ENCODE assay signal across 19 cellular contexts in genomic region chr4:168598191-168598590, GRCh38.
DNase-seq lines count a peak whose midpoint lies in the region; ATAC-seq and TF ChIP-seq lines count a peak whose summit lies in the region.
"Had no signal": no experiment of that assay in that cellular context is flagged by ENCODE, and none has a peak within 500 bp of the region (broad histone marks: within the 10 kb centered on the region; RNA-seq: fewer than 3 reads in every experiment).

No MANE protein-coding gene starts in this region.

- no peak overlapping the region for H3K4me3 ChIP-seq in foreskin fibroblast (ENCODE audit: low read depth in 1 of 2, low read length in 2 of 2)
- no peak overlapping the region for H3K4me3 ChIP-seq in prostate gland
- H3K4me3 ChIP-seq in Caco-2 (ENCODE audit: low read depth, low read length): no peak overlapping the region
- H3K4me3 ChIP-seq: gastroesophageal sphincter had no signal

- no peaks in the 10 kb centered on the region for H3K36me3 Mint-ChIP-seq in Caco-2 (ENCODE audit: insufficient read depth, unreplicated experiment)
- H3K36me3 Mint-ChIP-seq: CD8-positive, alpha-beta memory T cell; naive thymus-derived CD8-positive, alpha-beta T cell; T-cell had no signal

- no peak overlapping the region for H3K27ac Mint-ChIP-seq in Caco-2 (ENCODE audit: unreplicated experiment)
- H3K27ac Mint-ChIP-seq: CD8-positive, alpha-beta memory T cell; H9; naive thymus-derived CD8-positive, alpha-beta T cell; progenitor cell of endocrine pancreas; T-cell had no signal

- intact Hi-C loops in prostate gland (cut with DNase I): no loop called here
- intact Hi-C loops in Caco-2 (cut with micrococcal nuclease; ENCODE audit: unreplicated experiment): no loop called here

- H3K27me3 Mint-ChIP-seq in Caco-2 (ENCODE audit: insufficient read depth, unreplicated experiment): peaks cover 5% of the 10 kb centered on the region

- no peak overlapping the region for H3K27ac ChIP-seq in prostate gland
- H3K27ac ChIP-seq: gastroesophageal sphincter had no signal

- POLR2A ChIA-PET in Caco-2 (lab: Charles Lee): no interaction called here

- no peaks in the 10 kb centered on the region for H3K9me3 ChIP-seq in prostate gland
- no peaks in the 10 kb centered on the region for H3K9me3 ChIP-seq in Caco-2
- H3K9me3 ChIP-seq: gastroesophageal sphincter had no signal

- H3K9me3 Mint-ChIP-seq in Caco-2 (ENCODE audit: unreplicated experiment): no peaks in the 10 kb centered on the region
- H3K9me3 Mint-ChIP-seq: CD8-positive, alpha-beta memory T cell; H9; naive thymus-derived CD8-positive, alpha-beta T cell; T-cell had no signal

- ATAC-seq in SK-N-SH treated with all-trans-retinoic acid at 6 μM for 48 hours: peak; percentile 43; the same call in 2 of the 3 replicates
- ATAC-seq: gastroesophageal sphincter; naive thymus-derived CD8-positive, alpha-beta T cell; T-cell had no signal

- 35% methylated on average over 1 of the region's 1 CpG for WGBS in prostate gland

- CTCF ChIA-PET in Caco-2 (lab: Charles Lee): no interaction called here

- H3K4me1 ChIP-seq in prostate gland (replicated peaks) (no peaks in the 10 kb centered on the region), Caco-2 (no peaks in the 10 kb centered on the region)

- no peak for TF ChIP-seq POLR2A in prostate gland (IDR thresholded peaks at IDR 0.05)

- no peaks in the 10 kb centered on the region for H3K36me3 ChIP-seq in prostate gland
- no peaks in the 10 kb centered on the region for H3K36me3 ChIP-seq in Caco-2 (ENCODE audit: control insufficient read depth, insufficient read depth, low read length)
- H3K36me3 ChIP-seq: gastroesophageal sphincter had no signal

- no peak for TF ChIP-seq CTCF in foreskin fibroblast (IDR thresholded peaks at IDR 0.05; ENCODE audit: low read depth, low read length)
- no peak for TF ChIP-seq CTCF in prostate gland (IDR thresholded peaks at IDR 0.05)
- no peak for TF ChIP-seq CTCF in Caco-2 (IDR thresholded peaks at IDR 0.05; ENCODE audit: insufficient read depth in 1 of 2, low read depth in 1 of 2, low read length in 1 of 2, severe bottlenecking in 1 of 2, unreplicated experiment in 1 of 2)

- DNase-seq in EL (peak; percentile 42), foreskin fibroblast (peak; percentile 50 to 56), prostate gland (ENCODE audit: low spot score) (peak; percentile 27), middle frontal gyrus (ENCODE audit: extremely low spot score, low spot score) (no peak), Caco-2 (no peak), DMS153 (lab: John Stamatoyannopoulos, UW) (no peak)
- DNase-seq in activated CD4-positive, alpha-beta T cell treated with anti-CD3 and anti-CD28 coated beads for 48 hours: no peak
- DNase-seq: activated CD4-positive, alpha-beta T cell treated with anti-CD3 and anti-CD28 coated beads, Interleukin-2, amount 50 U/mL, for 4 hours; activated naive CD4-positive, alpha-beta T cell; activated T-cell treated with anti-CD3 and anti-CD28 coated beads for 4 hours; CD8-positive, alpha-beta memory T cell; H9; naive thymus-derived CD8-positive, alpha-beta T cell; NCI-H2029; stimulated activated naive CD4-positive, alpha-beta T cell; T-cell had no signal

- peaks cover 5% of the 10 kb centered on the region for H3K4me1 Mint-ChIP-seq in Caco-2 (ENCODE audit: low read depth, unreplicated experiment)
- H3K4me1 Mint-ChIP-seq: CD8-positive, alpha-beta memory T cell; H9; naive thymus-derived CD8-positive, alpha-beta T cell; T-cell had no signal

- no peaks in the 10 kb centered on the region for H3K27me3 ChIP-seq in prostate gland (replicated peaks; ENCODE audit: insufficient read depth)
- H3K27me3 ChIP-seq in Caco-2 (replicated peaks; ENCODE audit: control insufficient read depth, insufficient read depth, low read length): no peaks in the 10 kb centered on the region
- H3K27me3 ChIP-seq: gastroesophageal sphincter had no signal

- BruUV-seq in Caco-2 (replicated peaks; lab: Mats Ljungman, UMichigan): no TSS peak

- H3K4me3 Mint-ChIP-seq in Caco-2 (ENCODE audit: unreplicated experiment): no peak overlapping the region
- H3K4me3 Mint-ChIP-seq: CD8-positive, alpha-beta memory T cell; H9; naive thymus-derived CD8-positive, alpha-beta T cell; T-cell had no signal

TF ChIP-seq in SK-N-SH treated with all-trans-retinoic acid at 6 μM for 48 hours, 23 proteins besides CTCF, POLR2A, EP300 and RAD21 (continues in another document):
- TF ChIP-seq PATZ1 (CRISPR knock-in tag; IDR thresholded peaks at IDR 0.05; ENCODE audit: borderline replicate concordance): no peak
- TF ChIP-seq OSR1 (CRISPR knock-in tag; IDR thresholded peaks at IDR 0.05): no peak
- no peak for TF ChIP-seq TSHZ2 (CRISPR knock-in tag; IDR thresholded peaks at IDR 0.05)
- TF ChIP-seq CSDC2 (CRISPR knock-in tag; IDR thresholded peaks at IDR 0.05): no peak
- TF ChIP-seq ZFP3 (CRISPR knock-in tag; IDR thresholded peaks at IDR 0.05): no peak
- TF ChIP-seq GLIS3 (CRISPR knock-in tag; IDR thresholded peaks at IDR 0.05): no peak
- TF ChIP-seq RARB (CRISPR knock-in tag; IDR thresholded peaks at IDR 0.05): no peak
- no peak for TF ChIP-seq CREB5 (CRISPR knock-in tag; IDR thresholded peaks at IDR 0.05; ENCODE audit: low read depth)
- no peak for TF ChIP-seq ISL1 (CRISPR knock-in tag; IDR thresholded peaks at IDR 0.05)
- TF ChIP-seq BACH2 (CRISPR knock-in tag; IDR thresholded peaks at IDR 0.05; ENCODE audit: borderline replicate concordance): no peak
- no peak for TF ChIP-seq PPARA (CRISPR knock-in tag; IDR thresholded peaks at IDR 0.05; ENCODE audit: borderline replicate concordance)
- TF ChIP-seq TCF4 (CRISPR knock-in tag; IDR thresholded peaks at IDR 0.05; ENCODE audit: borderline replicate concordance): no peak
- TF ChIP-seq ESRRG (CRISPR knock-in tag; IDR thresholded peaks at IDR 0.05): no peak
- TF ChIP-seq TOX (CRISPR knock-in tag; IDR thresholded peaks at IDR 0.05; ENCODE audit: borderline replicate concordance): no peak
- no peak for TF ChIP-seq SNAI2 (CRISPR knock-in tag; IDR thresholded peaks at IDR 0.05)
- TF ChIP-seq ZFP30 (CRISPR knock-in tag; IDR thresholded peaks at IDR 0.05): no peak

Comparison
In these comparisons a context has a peak if more than half of its experiments do, and no peak if none do; other contexts are left out.
1. DNase-seq: peak in EL (single experiment), foreskin fibroblast (2 of 2) and prostate gland (single experiment); none in middle frontal gyrus (single experiment), Caco-2 (0 of 2), activated CD4-positive, alpha-beta T cell treated with anti-CD3 and anti-CD28 coated beads for 48 hours (single experiment) and DMS153 (single experiment).